9 cellular contexts compared by ENCODE assay signal in genomic region chr20:35697696-35698297, GRCh38. TPM values are rescaled to one million over a fixed set of nuclear protein-coding genes. Genes with fewer than 3 reads are reported as not detected.
A peak's percentile ranks its signal among the peaks of the same experiment; 100 is the strongest.
DNase-seq lines count a peak whose midpoint lies in the region; ATAC-seq and TF ChIP-seq lines count a peak whose summit lies in the region.
"Had no signal": no experiment of that assay in that cellular context is flagged by ENCODE, and none has a peak within 500 bp of the region (broad histone marks: within the 10 kb centered on the region; RNA-seq: fewer than 3 reads in every experiment).

No MANE protein-coding gene starts in this region.

- DNase-seq in DND-41 (no peak), PC-3 (no peak), epithelial cell of esophagus (ENCODE audit: low read depth) (no peak), ovary (no peak), NCI-H82 (lab: John Stamatoyannopoulos, UW) (no peak), SKM-1 treated with dmso at 0.1 percent for 144 hours (lab: John Stamatoyannopoulos, UW; ENCODE audit: unreplicated experiment) (no peak)
- DNase-seq: NCI-H2029 treated with DMSO at 0.1 percent for 48 hours had no signal

- H3F3A ChIP-seq in PC-3 (ENCODE audit: low read length, unreplicated experiment) = peaks cover 10% of the 10 kb centered on the region

- H3K27ac ChIP-seq in DND-41 (ENCODE audit: low read length) = peak overlapping the region; percentile 85; the same call in 1 of the 2 replicates
- no peak overlapping the region for H3K27ac ChIP-seq in PC-3 (ENCODE audit: low read length)
- no peak overlapping the region for H3K27ac ChIP-seq in ovary

- H3K36me3 ChIP-seq in DND-41 (ENCODE audit: insufficient read depth, low read length) = peaks cover 43% of the 10 kb centered on the region
- H3K36me3 ChIP-seq in PC-3 (ENCODE audit: low read depth, low read length) = peaks cover 15% of the 10 kb centered on the region; the same call in 1 of the 2 replicates
- no peaks in the 10 kb centered on the region for H3K36me3 ChIP-seq in ovary

- H3K9me3 ChIP-seq in DND-41 (ENCODE audit: insufficient read depth, low read length, severe bottlenecking) (no peaks in the 10 kb centered on the region), PC-3 (ENCODE audit: low read length) (no peaks in the 10 kb centered on the region), ovary (no peaks in the 10 kb centered on the region)

- H3K4me1 ChIP-seq in DND-41 (ENCODE audit: insufficient read depth, low read length) = peaks cover 47% of the 10 kb centered on the region
- H3K4me1 ChIP-seq in PC-3 (ENCODE audit: insufficient read depth, low read length) = peaks cover 20% of the 10 kb centered on the region
- peaks cover 7% of the 10 kb centered on the region for H3K4me1 ChIP-seq in ovary (ENCODE audit: insufficient read depth)

- ATAC-seq in DND-41 (ENCODE audit: insufficient read depth, low read depth) (no peak), PC-3 (no peak), GM21367 (IDR thresholded peaks at IDR 0.05; ENCODE audit: unreplicated experiment) (no peak), HG03565 (IDR thresholded peaks at IDR 0.05; ENCODE audit: unreplicated experiment) (no peak)

- no peak for TF ChIP-seq EP300 in ovary (IDR thresholded peaks at IDR 0.05)

- BruUV-seq in PC-3 (replicated peaks; lab: Mats Ljungman, UMichigan) = no TSS peak

- no peaks in the 10 kb centered on the region for H3K9me2 ChIP-seq in PC-3 (replicated peaks; ENCODE audit: low read length)

- peaks cover 16% of the 10 kb centered on the region for H4K20me1 ChIP-seq in DND-41 (ENCODE audit: insufficient read depth, low read length)
- H4K20me1 ChIP-seq in PC-3 (ENCODE audit: low read length) = no peaks in the 10 kb centered on the region

- H2AFZ ChIP-seq in DND-41 (ENCODE audit: low read depth, low read length) = peak overlapping the region; percentile 98
- peak overlapping the region; percentile 97 for H2AFZ ChIP-seq in PC-3 (ENCODE audit: low read length)

- POLR2A ChIA-PET in PC-3 (lab: Charles Lee; ENCODE audit: unreplicated experiment) = no interaction called here

- H3K27me3 ChIP-seq in DND-41 (ENCODE audit: insufficient read depth, low read length, poor library complexity) = no peaks in the 10 kb centered on the region
- no peaks in the 10 kb centered on the region for H3K27me3 ChIP-seq in PC-3 (ENCODE audit: low read length)
- H3K27me3 ChIP-seq in ovary = no peaks in the 10 kb centered on the region

- WGBS in ovary, 3 donors = 52 to 68% (median 57%) methylated on average over 9 of the region's 9 CpGs

- TF ChIP-seq CTCF in DND-41 (IDR thresholded peaks at IDR 0.05; ENCODE audit: borderline replicate concordance, extremely low read depth, low read length, poor library complexity, severe bottlenecking) = no peak
- TF ChIP-seq CTCF in PC-3 (conservative IDR thresholded peaks at IDR 0.05; ENCODE audit: low read depth, low read length) = no peak
- no peak for TF ChIP-seq CTCF in epithelial cell of esophagus (IDR thresholded peaks at IDR 0.05; ENCODE audit: insufficient read depth, low read depth, low read length, missing control alignments)
- no peak for TF ChIP-seq CTCF in ovary (IDR thresholded peaks at IDR 0.05)

- TF ChIP-seq POLR2A in ovary (IDR thresholded peaks at IDR 0.05) = no peak

- CTCF ChIA-PET in PC-3 (lab: Charles Lee) = no interaction called here

- H3K4me3 ChIP-seq in DND-41 (ENCODE audit: low read depth in 1 of 2, low read length in 2 of 2) = peak overlapping the region; percentile 93 to 94
- peak overlapping the region; percentile 79 for H3K4me3 ChIP-seq in PC-3 (ENCODE audit: low read length)
- peak overlapping the region; percentile 93 for H3K4me3 ChIP-seq in epithelial cell of esophagus (ENCODE audit: low read length)
- peak overlapping the region; percentile 67 for H3K4me3 ChIP-seq in ovary

- H3K79me2 ChIP-seq in DND-41 (ENCODE audit: insufficient read depth, low read length) (peaks cover 50% of the 10 kb centered on the region), PC-3 (ENCODE audit: low read length) (peaks cover 52% of the 10 kb centered on the region)

- intact Hi-C loops in PC-3 (cut with micrococcal nuclease) = loop anchor here (5.0 kb wide), 1 partner anchor 235 kb away; no protein-coding TSS in a partner anchor
- intact Hi-C loops in ovary (cut with DNase I) = loop anchor here in 2 of 4 donors (10.0 kb wide), 2 partner anchors 93 to 223 kb away; no protein-coding TSS in a partner anchor

- H3K4me2 ChIP-seq in DND-41 (ENCODE audit: insufficient read depth, low read length) (peak overlapping the region; percentile 83), PC-3 (ENCODE audit: low read length) (peak overlapping the region; percentile 90)

- H3K9ac ChIP-seq in DND-41 (ENCODE audit: low read depth, low read length) (peak overlapping the region; percentile 90), PC-3 (ENCODE audit: low read length) (peak overlapping the region; percentile 90)

RNA-seq across cellular contexts. Expression of gene NFS1, which starts 1.4 kb away (rescaled TPM):
- total RNA-seq in PC-3 (2014; rRNA removed) (71.8 and 75.8 TPM in 2 replicates), ovary (10 to 100 TPM; 17.3 to 33.7 (median 29.4) TPM)
- 10 to 100 TPM; 26.8 to 58.1 TPM for polyA plus RNA-seq in ovary

RNA-seq across cellular contexts. Expression of gene ROMO1, which starts 1.4 kb away (rescaled TPM):
- 479 and 530 TPM in 2 replicates for total RNA-seq in PC-3 (2014; rRNA removed)
- 100 to 1,000 TPM in 6 of 7 donors, 10 to 100 TPM in 1; 98.7 to 404 (median 112) TPM for total RNA-seq in ovary
- polyA plus RNA-seq in ovary = 100 to 1,000 TPM in 1 of 2 donors, 10 to 100 TPM in 1; 23.2 to 195 TPM

RNA-seq across cellular contexts. Expression of gene CPNE1, which starts 33.1 kb away (rescaled TPM):
- total RNA-seq in PC-3 (2014; rRNA removed) (222 and 274 TPM in 2 replicates), ovary (100 to 1,000 TPM in 6 of 7 donors, 10 to 100 TPM in 1; 97.5 to 173 (median 165) TPM)
- polyA plus RNA-seq in ovary = 100 to 1,000 TPM; 127 to 129 TPM

RNA-seq across cellular contexts. Expression of gene RBM12, which starts 33.1 kb away (rescaled TPM):
- 43.5 and 53.6 TPM in 2 replicates for total RNA-seq in PC-3 (2014; rRNA removed)
- total RNA-seq in ovary = 100 to 1,000 TPM in 5 of 7 donors, 10 to 100 TPM in 2; 30.0 to 130 (median 107) TPM
- 10 to 100 TPM; 20.4 to 63.5 TPM for polyA plus RNA-seq in ovary

RNA-seq across cellular contexts. Expression of gene RBM39, which starts 44.3 kb away (rescaled TPM):
- total RNA-seq in PC-3 (2014; rRNA removed) (286 and 341 TPM in 2 replicates), ovary (100 to 1,000 TPM; 277 to 389 (median 356) TPM)
- polyA plus RNA-seq in ovary = 100 to 1,000 TPM; 247 to 269 TPM
